Comparison of ENCODE assay signal across 8 cellular contexts in the genomic region with DNA sequence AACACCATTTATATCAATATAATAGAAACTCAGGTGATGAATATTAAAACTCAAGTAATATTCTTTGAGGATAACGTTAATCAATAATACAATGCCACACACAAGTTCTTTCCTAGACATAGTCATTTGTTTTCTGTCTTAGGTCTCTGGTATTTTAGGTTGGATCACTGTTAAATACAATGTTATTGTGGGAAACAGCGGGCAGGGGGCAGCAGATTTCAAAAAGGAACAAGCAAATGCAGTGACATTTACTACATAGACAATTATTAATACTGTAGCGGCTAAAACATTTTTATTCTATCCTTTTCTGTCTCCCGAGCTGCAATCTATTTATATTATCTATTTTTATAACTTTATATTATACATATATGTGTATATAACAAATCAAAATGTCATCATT.
DNase-seq lines count a peak whose midpoint lies in the region; ATAC-seq and TF ChIP-seq lines count a peak whose summit lies in the region.

No MANE protein-coding gene starts in this region.

- no peaks in the 10 kb centered on the region for H3K9me3 Mint-ChIP-seq in T-helper 2 cell treated with Interferon-gamma antibody and Interleukin-4, amounts not matched to agents 5 μg/mL and 100 μg/mL, for 36 hours

- H3K4me3 ChIP-seq in PC-3 (ENCODE audit: low read length) = no peak overlapping the region
- no peak overlapping the region for H3K4me3 ChIP-seq in esophagus muscularis mucosa

- H4K20me1 ChIP-seq in PC-3 (ENCODE audit: low read length) = no peaks in the 10 kb centered on the region

- no TSS peak for BruUV-seq in PC-3 (replicated peaks; lab: Mats Ljungman, UMichigan)

- H3K79me2 ChIP-seq in PC-3 (ENCODE audit: low read length) = no peaks in the 10 kb centered on the region

- no peak for TF ChIP-seq EP300 in esophagus muscularis mucosa (IDR thresholded peaks at IDR 0.05)

- H3K27me3 ChIP-seq in PC-3 (ENCODE audit: low read length) (no peaks in the 10 kb centered on the region), esophagus muscularis mucosa (no peaks in the 10 kb centered on the region)

- no peak overlapping the region for H3K4me2 ChIP-seq in PC-3 (ENCODE audit: low read length)

- peak; percentile 55 for TF ChIP-seq CTCF in AG09319 (IDR thresholded peaks at IDR 0.05; ENCODE audit: low read depth, low read length)
- peak; percentile 63 for TF ChIP-seq CTCF in PC-3 (conservative IDR thresholded peaks at IDR 0.05; ENCODE audit: low read depth, low read length)
- peak; percentile 19 to 42 (median 28) for TF ChIP-seq CTCF in esophagus muscularis mucosa (IDR thresholded peaks at IDR 0.05)

- intact Hi-C loops in PC-3 (cut with micrococcal nuclease) = loop anchor here (1.0 kb wide), 1 partner anchor 124 kb away; no protein-coding TSS in a partner anchor
- intact Hi-C loops in esophagus muscularis mucosa (cut with DNase I) = no loop called here
- intact Hi-C loops in sciatic nerve (cut with DNase I) = no loop called here

- no peaks in the 10 kb centered on the region for H3F3A ChIP-seq in PC-3 (ENCODE audit: low read length, unreplicated experiment)

- H3K4me1 Mint-ChIP-seq in T-helper 2 cell treated with Interferon-gamma antibody and Interleukin-4, amounts not matched to agents 5 μg/mL and 100 μg/mL, for 36 hours (ENCODE audit: low read depth) = no peaks in the 10 kb centered on the region

- H3K9me3 ChIP-seq in PC-3 (ENCODE audit: low read length) (no peaks in the 10 kb centered on the region), esophagus muscularis mucosa (no peaks in the 10 kb centered on the region)

- H3K27ac Mint-ChIP-seq in T-helper 2 cell treated with Interferon-gamma antibody and Interleukin-4, amounts not matched to agents 5 μg/mL and 100 μg/mL, for 36 hours = no peak overlapping the region

- no peaks in the 10 kb centered on the region for H3K9me2 ChIP-seq in PC-3 (replicated peaks; ENCODE audit: low read length)

- H2AFZ ChIP-seq in PC-3 (ENCODE audit: low read length) = no peak overlapping the region

- CTCF ChIA-PET in PC-3 (lab: Charles Lee) = interaction anchor here (1.0 kb wide), 1 partner anchor 15 kb away, joined by 4 read pairs; no protein-coding TSS in a partner anchor

- ATAC-seq in GM18499 (IDR thresholded peaks at IDR 0.05; ENCODE audit: insufficient read depth, unreplicated experiment) = peak; percentile 69
- ATAC-seq in HG03159 (IDR thresholded peaks at IDR 0.05; ENCODE audit: unreplicated experiment) = peak; percentile 76
- ATAC-seq in PC-3 = peak; percentile 70
- ATAC-seq in sciatic nerve = peak; percentile 46
- ATAC-seq in HG03139 (IDR thresholded peaks at IDR 0.05; ENCODE audit: unreplicated experiment) = no peak

- H3K36me3 ChIP-seq in PC-3 (ENCODE audit: low read depth, low read length) = no peaks in the 10 kb centered on the region
- H3K36me3 ChIP-seq in esophagus muscularis mucosa = no peaks in the 10 kb centered on the region

- DNase-seq in AG09319 (ENCODE audit: extremely low read depth, low read depth) (peak; percentile 2), PC-3 (peak; percentile 61), esophagus muscularis mucosa (ENCODE audit: extremely low spot score) (no peak), sciatic nerve (ENCODE audit: low spot score) (peak; percentile 66)
- no peak for DNase-seq in T-helper 2 cell treated with Interferon-gamma antibody and Interleukin-4, amounts not matched to agents 5 μg/mL and 100 μg/mL, for 36 hours (ENCODE audit: low spot score)

- H3K36me3 Mint-ChIP-seq in T-helper 2 cell treated with Interferon-gamma antibody and Interleukin-4, amounts not matched to agents 5 μg/mL and 100 μg/mL, for 36 hours (ENCODE audit: low read depth) = no peaks in the 10 kb centered on the region

- no peaks in the 10 kb centered on the region for H3K27me3 Mint-ChIP-seq in T-helper 2 cell treated with Interferon-gamma antibody and Interleukin-4, amounts not matched to agents 5 μg/mL and 100 μg/mL, for 36 hours (ENCODE audit: low read depth)

- H3K4me3 Mint-ChIP-seq in T-helper 2 cell treated with Interferon-gamma antibody and Interleukin-4, amounts not matched to agents 5 μg/mL and 100 μg/mL, for 36 hours = no peak overlapping the region

- POLR2A ChIA-PET in PC-3 (lab: Charles Lee; ENCODE audit: unreplicated experiment) = no interaction called here

- H3K9ac ChIP-seq in PC-3 (ENCODE audit: low read length) = no peak overlapping the region

- no peaks in the 10 kb centered on the region for H3K4me1 ChIP-seq in PC-3 (ENCODE audit: insufficient read depth, low read length)
- no peaks in the 10 kb centered on the region for H3K4me1 ChIP-seq in esophagus muscularis mucosa

- H3K27ac ChIP-seq in PC-3 (ENCODE audit: low read length) = no peak overlapping the region
- no peak overlapping the region for H3K27ac ChIP-seq in esophagus muscularis mucosa (replicated peaks in 1 of 4)

- TF ChIP-seq POLR2A in esophagus muscularis mucosa (IDR thresholded peaks at IDR 0.05; ENCODE audit: low read depth) = no peak

- WGBS in esophagus muscularis mucosa = 25% methylated on average over 4 of the region's 4 CpGs

Comparison
In these comparisons a context has a peak if more than half of its experiments do, and no peak if none do; other contexts are left out.
1. DNase-seq: peak in AG09319 (single experiment), PC-3 (single experiment) and sciatic nerve (single experiment); none in esophagus muscularis mucosa (single experiment) and T-helper 2 cell treated with Interferon-gamma antibody and Interleukin-4, amounts not matched to agents 5 μg/mL and 100 μg/mL, for 36 hours (single experiment).
2. Peak in every context shown above with its lines, with median percentiles within 50 percentile points of each other: CTCF ChIP-seq.